In genomic region chr5:44252545-44252944, GRCh38 we compare ENCODE assay signal across 26 cellular contexts.
"Had no signal": no experiment of that assay in that cellular context is flagged by ENCODE, and none has a peak within 500 bp of the region (broad histone marks: within the 10 kb centered on the region; RNA-seq: fewer than 3 reads in every experiment).

No MANE protein-coding gene starts in this region.

- H3K4me3 ChIP-seq: PC-9 had no signal

- H3K27ac ChIP-seq: brain microvascular endothelial cell, PC-9, VCaP had no signal

- H3K27me3 ChIP-seq: brain microvascular endothelial cell had no signal

- H3K27ac Mint-ChIP-seq: activated CD4-positive, alpha-beta memory T cell treated with anti-CD3 and anti-CD28 coated beads for 36 hours; activated CD4-positive, alpha-beta T cell treated with anti-CD3 and anti-CD28 coated beads, Interleukin-2, amount 10 ng/mL, durations not matched to agents 7 days and 5 days; activated naive CD4-positive, alpha-beta T cell treated with anti-CD3 and anti-CD28 coated beads for 36 hours; activated naive CD8-positive, alpha-beta T cell had no signal

- H3K4me1 Mint-ChIP-seq: activated CD4-positive, alpha-beta T cell treated with anti-CD3 and anti-CD28 coated beads, Interleukin-2, amount 10 ng/mL, durations not matched to agents 7 days and 5 days had no signal

- ATAC-seq: activated T-cell treated with anti-CD3 and anti-CD28 coated beads, Interleukin-2, amount 50 U/mL, for 4 hours had no signal

- H3K4me3 Mint-ChIP-seq: activated CD4-positive, alpha-beta memory T cell treated with anti-CD3 and anti-CD28 coated beads for 36 hours; activated CD4-positive, alpha-beta T cell treated with anti-CD3 and anti-CD28 coated beads, Interleukin-2, amount 10 ng/mL, durations not matched to agents 7 days and 5 days; activated naive CD4-positive, alpha-beta T cell treated with anti-CD3 and anti-CD28 coated beads for 36 hours; activated naive CD8-positive, alpha-beta T cell; activated T-cell treated with anti-CD3 and anti-CD28 coated beads, Interleukin-2, amount 50 U/mL, for 4 hours had no signal

- FAIRE-seq: TTC549 had no signal

- H3K27me3 Mint-ChIP-seq: activated CD4-positive, alpha-beta memory T cell treated with anti-CD3 and anti-CD28 coated beads for 36 hours; activated CD4-positive, alpha-beta T cell treated with anti-CD3 and anti-CD28 coated beads, Interleukin-2, amount 10 ng/mL, durations not matched to agents 7 days and 5 days; activated naive CD8-positive, alpha-beta T cell had no signal

- H3K36me3 Mint-ChIP-seq: activated CD4-positive, alpha-beta memory T cell treated with anti-CD3 and anti-CD28 coated beads for 36 hours; activated naive CD8-positive, alpha-beta T cell had no signal

- H3K36me3 ChIP-seq: brain microvascular endothelial cell had no signal

- DNase-seq: activated CD4-positive, alpha-beta memory T cell treated with anti-CD3 and anti-CD28 coated beads for 36 hours; activated CD4-positive, alpha-beta T cell treated with anti-CD3 and anti-CD28 coated beads, Interleukin-2, amount 10 ng/mL, durations not matched to agents 7 days and 5 days; activated CD4-positive, CD25-positive, alpha-beta regulatory T cell; activated CD8-positive, alpha-beta memory T cell treated with anti-CD3 and anti-CD28 coated beads for 24 hours; activated effector memory CD4-positive, alpha-beta T cell treated with anti-CD3 and anti-CD28 coated beads, Interleukin-2, amount 50 U/mL, for 16 hours; activated naive CD4-positive, alpha-beta T cell treated with anti-CD3 and anti-CD28 coated beads for 36 hours; activated T-cell treated with anti-CD3 and anti-CD28 coated beads, Interleukin-2, amount 50 U/mL, for 4 hours; brain microvascular endothelial cell; caudate nucleus; Kasumi-1; KBM-7; NCI-H1048; NCI-H146; NCI-H187 treated with DMSO at 0.1 percent for 48 hours; NCI-H2171 treated with DMSO at 0.1 percent for 48 hours; NCI-H345; NCI-H510A; NCI-H526 treated with DMSO at 0.1 percent for 48 hours; NCI-H82; PC-9; SIG-M5; T-helper 2 cell; T1000 had no signal
